Comparison of ENCODE assay signal across 12 cellular contexts in genomic region chr10:132534348-132535064, GRCh38. TPM values are rescaled to one million over a fixed set of nuclear protein-coding genes. Genes with fewer than 3 reads are reported as not detected.
A peak's percentile ranks its signal among the peaks of the same experiment; 100 is the strongest.
DNase-seq lines count a peak whose midpoint lies in the region; ATAC-seq and TF ChIP-seq lines count a peak whose summit lies in the region.
"Had no signal": no experiment of that assay in that cellular context is flagged by ENCODE, and none has a peak within 500 bp of the region (broad histone marks: within the 10 kb centered on the region; RNA-seq: fewer than 3 reads in every experiment).

No MANE protein-coding gene starts in this region.

- TF ChIP-seq CTCF in lower lobe of right lung (IDR thresholded peaks at IDR 0.05) (no peak), uterus (IDR thresholded peaks at IDR 0.05) (no peak)

- peak overlapping the region; percentile 48 for H3K27ac ChIP-seq in caudate nucleus (ENCODE audit: low read depth, low read length)
- H3K27ac ChIP-seq in lower lobe of right lung: peak overlapping the region; percentile 87
- H3K27ac ChIP-seq in uterus: no peak overlapping the region

- TF ChIP-seq POLR2A in uterus (IDR thresholded peaks at IDR 0.05): no peak

- intact Hi-C loops in cardiac septum (cut with DNase I): loop anchor here (5.0 kb wide), 2 partner anchors 43 to 72 kb away; no protein-coding TSS in a partner anchor
- intact Hi-C loops in left ventricle myocardium superior (cut with micrococcal nuclease): loop anchor here (10.0 kb wide), 1 partner anchor 50 kb away; no protein-coding TSS in a partner anchor
- intact Hi-C loops in lower lobe of right lung (cut with DNase I): no loop called here
- intact Hi-C loops in uterus (cut with DNase I; ENCODE audit: low total_unique reads): loop anchor here (5.0 kb wide), 1 partner anchor 103 kb away; no protein-coding TSS in a partner anchor

- H3K36me3 ChIP-seq in lower lobe of right lung (no peaks in the 10 kb centered on the region), uterus (no peaks in the 10 kb centered on the region)

- no peak overlapping the region for H3K4me3 ChIP-seq in lower lobe of right lung
- no peak overlapping the region for H3K4me3 ChIP-seq in uterus

- ATAC-seq in left ventricle myocardium superior (no peak), lower lobe of right lung (no peak)
- ATAC-seq: activated CD4-positive, CD25-positive, alpha-beta regulatory T cell treated with anti-CD3 and anti-CD28 coated beads, Interleukin-2, amount 50 U/mL, for 24 hours had no signal

- H3K9me3 ChIP-seq in lower lobe of right lung (peaks cover 4% of the 10 kb centered on the region), uterus (no peaks in the 10 kb centered on the region)

- DNase-seq in cardiac septum (ENCODE audit: low spot score) (peak; percentile 17), left ventricle myocardium superior (no peak), caudate nucleus (lab: John Stamatoyannopoulos, UW) (peak in 4 of 61 donors; percentile 30 to 52 (median 42)), lower lobe of right lung (peak; percentile 29), uterus (peak; percentile 6 to 10), NCI-H1048 (lab: John Stamatoyannopoulos, UW) (no peak), SKM-1 (lab: John Stamatoyannopoulos, UW; ENCODE audit: unreplicated experiment) (no peak), KG1 (lab: John Stamatoyannopoulos, UW) (no peak)
- DNase-seq: DMS 273 treated with DMSO at 0.1 percent for 48 hours, NCI-H2029 treated with DMSO at 0.1 percent for 48 hours, NCI-H524 treated with DMSO at 0.1 percent for 48 hours had no signal

- peaks cover 32% of the 10 kb centered on the region for H3K4me1 ChIP-seq in lower lobe of right lung
- H3K4me1 ChIP-seq in uterus: peaks cover 0 to 7% of the 10 kb centered on the region in 2 donors

- H3K27me3 ChIP-seq in lower lobe of right lung (ENCODE audit: low read depth) (no peaks in the 10 kb centered on the region), uterus (no peaks in the 10 kb centered on the region)

RNA-seq across cellular contexts. Expression of gene INPP5A, which starts 3.1 kb away (rescaled TPM):
- 121 TPM for total RNA-seq in cardiac septum
- 108 TPM for total RNA-seq in left ventricle myocardium superior
- total RNA-seq in lower lobe of right lung: 34.1 TPM
- total RNA-seq in uterus: 100 to 1,000 TPM in 1 of 4 donors, 10 to 100 TPM in 3; 22.5 to 160 (median 93.2) TPM

Comparison
In these comparisons a context has a peak if more than half of its experiments do, and no peak if none do; other contexts are left out.
1. DNase-seq: peak in cardiac septum (single experiment), lower lobe of right lung (single experiment) and uterus (2 of 2); none in left ventricle myocardium superior (single experiment), NCI-H1048 (single experiment), SKM-1 (single experiment) and KG1 (single experiment).
2. H3K27ac ChIP-seq: peak in caudate nucleus (single experiment) and lower lobe of right lung (single experiment); none in uterus (0 of 2).